Comparison of ENCODE assay signal across 8 cellular contexts in genomic region chr9:133558191-133559126, GRCh38. TPM values are rescaled to one million over a fixed set of nuclear protein-coding genes. Genes with fewer than 3 reads are reported as not detected.
DNase-seq lines count a peak whose midpoint lies in the region; TF ChIP-seq lines count a peak whose summit lies in the region.

No MANE protein-coding gene starts in this region.

- H3K79me2 ChIP-seq in hepatocyte: no peaks in the 10 kb centered on the region

- peak; percentile 30 for DNase-seq in NCI-H2171 treated with DMSO at 0.1 percent for 48 hours (lab: John Stamatoyannopoulos, UW)
- DNase-seq in NCI-H2171 (lab: John Stamatoyannopoulos, UW): no peak
- peak; percentile 90 for DNase-seq in adipocyte (ENCODE audit: low read depth)
- DNase-seq in hepatocyte (ENCODE audit: low spot score): peak; percentile 67
- peak; percentile 12 to 23 for DNase-seq in stimulated activated CD4-positive, alpha-beta T cell treated with anti-CD3 and anti-CD28 coated beads, Interleukin-15, amount 100 ng/mL, for 48 hours (ENCODE audit: low read depth in 2 of 2)
- no peak for DNase-seq in NCI-H2081 (lab: John Stamatoyannopoulos, UW)
- DNase-seq in DMS79 treated with DMSO at 0.1 percent for 48 hours (lab: John Stamatoyannopoulos, UW): no peak

- no peaks in the 10 kb centered on the region for H4K20me1 ChIP-seq in hepatocyte (ENCODE audit: insufficient read depth, poor library complexity, severe bottlenecking)

- H3K27ac ChIP-seq in HUES48 (ENCODE audit: low read depth, low read length) (peak overlapping the region; percentile 93), hepatocyte (peak overlapping the region; percentile 49)

- peaks cover 14% of the 10 kb centered on the region for H3K4me1 ChIP-seq in HUES48 (ENCODE audit: control insufficient read depth, insufficient read depth, low read length)
- peaks cover 12% of the 10 kb centered on the region for H3K4me1 ChIP-seq in adipocyte (ENCODE audit: control insufficient read depth, insufficient read depth, low read length)
- peaks cover 19% of the 10 kb centered on the region for H3K4me1 ChIP-seq in hepatocyte (ENCODE audit: insufficient read depth)

- H3K9me3 ChIP-seq in HUES48 (ENCODE audit: control insufficient read depth, insufficient read depth, low read length) (no peaks in the 10 kb centered on the region), adipocyte (ENCODE audit: control insufficient read depth, low read length) (no peaks in the 10 kb centered on the region), hepatocyte (ENCODE audit: low read depth) (no peaks in the 10 kb centered on the region)

- no peak overlapping the region for H3K9ac ChIP-seq in HUES48 (ENCODE audit: low read depth, low read length)
- no peak overlapping the region for H3K9ac ChIP-seq in adipocyte (ENCODE audit: low read length)

- H3K36me3 ChIP-seq in HUES48 (ENCODE audit: control insufficient read depth, insufficient read depth, low read length) (no peaks in the 10 kb centered on the region), adipocyte (ENCODE audit: control insufficient read depth, insufficient read depth, low read length, severe bottlenecking) (no peaks in the 10 kb centered on the region), hepatocyte (replicated peaks; ENCODE audit: insufficient read depth, low read depth) (no peaks in the 10 kb centered on the region)

- WGBS in hepatocyte (ENCODE audit: low lambda C conversion rate, missing lambda C conversion rate): 21% methylated on average over 31 of the region's 31 CpGs

- H3K9me2 ChIP-seq in hepatocyte (replicated peaks; ENCODE audit: insufficient read depth): no peaks in the 10 kb centered on the region

- TF ChIP-seq CTCF in hepatocyte (IDR thresholded peaks at IDR 0.05; ENCODE audit: poor library complexity): no peak

- H3K4me3 ChIP-seq in HUES48 (ENCODE audit: low read depth, low read length) (no peak overlapping the region), adipocyte (ENCODE audit: low read length) (no peak overlapping the region), hepatocyte (no peak overlapping the region)

- no peak overlapping the region for H2AFZ ChIP-seq in hepatocyte

- H3K4me2 ChIP-seq in hepatocyte: peak overlapping the region; percentile 21

- no peaks in the 10 kb centered on the region for H3K27me3 ChIP-seq in HUES48 (ENCODE audit: control insufficient read depth, insufficient read depth, low read length)
- H3K27me3 ChIP-seq in adipocyte (replicated peaks; ENCODE audit: control insufficient read depth, insufficient read depth, low read length): peaks cover 25% of the 10 kb centered on the region
- no peaks in the 10 kb centered on the region for H3K27me3 ChIP-seq in hepatocyte

RNA-seq across cellular contexts. Expression of gene ADAMTSL2, which starts 24.0 kb away (rescaled TPM):
- total RNA-seq in hepatocyte: 2.2 and 2.7 TPM in 2 replicates
- polyA plus RNA-seq in hepatocyte: 1.5 and 2.3 TPM in 2 replicates

RNA-seq across cellular contexts. Expression of gene MYMK, which starts 33.7 kb away (rescaled TPM):
- total RNA-seq in hepatocyte: not detected in 2 replicates
- 0.91 and 1.3 TPM in 2 replicates for polyA plus RNA-seq in hepatocyte

RNA-seq across cellular contexts. Expression of gene FAM163B, which starts 50.7 kb away (rescaled TPM):
- 0.68 and 1.0 TPM in 2 replicates for total RNA-seq in hepatocyte
- polyA plus RNA-seq in hepatocyte: 0.35 TPM in 1 of 2 replicates, not detected in the other

Comparison
In these comparisons a context has a peak if more than half of its experiments do, and no peak if none do; other contexts are left out.
1. DNase-seq: peak in NCI-H2171 treated with DMSO at 0.1 percent for 48 hours (single experiment), adipocyte (single experiment), hepatocyte (single experiment) and stimulated activated CD4-positive, alpha-beta T cell treated with anti-CD3 and anti-CD28 coated beads, Interleukin-15, amount 100 ng/mL, for 48 hours (2 of 2); none in NCI-H2171 (single experiment), NCI-H2081 (0 of 2) and DMS79 treated with DMSO at 0.1 percent for 48 hours (single experiment).